8 cellular contexts compared by ENCODE assay signal in genomic region chr16:68079616-68080344, GRCh38. TPM values are rescaled to one million over a fixed set of nuclear protein-coding genes. Genes with fewer than 3 reads are reported as not detected.
A peak's percentile ranks its signal among the peaks of the same experiment; 100 is the strongest.
DNase-seq lines count a peak whose midpoint lies in the region; ATAC-seq and TF ChIP-seq lines count a peak whose summit lies in the region.

No MANE protein-coding gene starts in this region.

- H3K9me3 ChIP-seq in left ventricle myocardium inferior (replicated peaks) = no peaks in the 10 kb centered on the region

- no peaks in the 10 kb centered on the region for H3K27me3 ChIP-seq in left ventricle myocardium inferior (ENCODE audit: low read depth)

- intact Hi-C loops in left ventricle myocardium inferior (cut with micrococcal nuclease) = no loop called here

- H3K36me3 ChIP-seq in left ventricle myocardium inferior = peaks cover 8% of the 10 kb centered on the region

- H3K27ac ChIP-seq in left ventricle myocardium inferior (replicated peaks) = peak overlapping the region; percentile 97

- H3K4me1 Mint-ChIP-seq in activated T-cell treated with anti-CD3 and anti-CD28 coated beads, Interleukin-2, amount 50 U/mL, for 72 hours (ENCODE audit: low read depth) = peaks cover 86% of the 10 kb centered on the region
- peaks cover 15% of the 10 kb centered on the region for H3K4me1 Mint-ChIP-seq in glutamatergic neuron (ENCODE audit: low read depth, unreplicated experiment)

- peaks cover 10% of the 10 kb centered on the region in 2 donors for H3K36me3 Mint-ChIP-seq in activated T-cell treated with anti-CD3 and anti-CD28 coated beads, Interleukin-2, amount 50 U/mL, for 72 hours (ENCODE audit: insufficient read depth in 2 of 2)
- H3K36me3 Mint-ChIP-seq in glutamatergic neuron (ENCODE audit: unreplicated experiment) = no peaks in the 10 kb centered on the region

- TF ChIP-seq CTCF in left ventricle myocardium inferior (IDR thresholded peaks at IDR 0.05; ENCODE audit: borderline replicate concordance) (no peak), glutamatergic neuron (IDR thresholded peaks at IDR 0.05; ENCODE audit: partially characterized antibody, unreplicated experiment) (no peak)

- H3K27me3 Mint-ChIP-seq in activated T-cell treated with anti-CD3 and anti-CD28 coated beads, Interleukin-2, amount 50 U/mL, for 72 hours (ENCODE audit: low read depth) = no peaks in the 10 kb centered on the region
- peaks cover 8% of the 10 kb centered on the region for H3K27me3 Mint-ChIP-seq in glutamatergic neuron (ENCODE audit: unreplicated experiment)

- H3K4me3 Mint-ChIP-seq in activated T-cell treated with anti-CD3 and anti-CD28 coated beads, Interleukin-2, amount 50 U/mL, for 72 hours = peak overlapping the region; percentile 77 to 79
- no peak overlapping the region for H3K4me3 Mint-ChIP-seq in glutamatergic neuron (ENCODE audit: unreplicated experiment)

- H3K4me1 ChIP-seq in left ventricle myocardium inferior = peaks cover 66% of the 10 kb centered on the region

- H3K4me3 ChIP-seq in left ventricle myocardium inferior = peak overlapping the region; percentile 28

- H3K27ac Mint-ChIP-seq in activated T-cell treated with anti-CD3 and anti-CD28 coated beads, Interleukin-2, amount 50 U/mL, for 72 hours = peak overlapping the region; percentile 95
- no peak overlapping the region for H3K27ac Mint-ChIP-seq in glutamatergic neuron (ENCODE audit: unreplicated experiment)

- peak; percentile 95 for DNase-seq in NOMO-1 treated with dmso at 0.1 percent for 144 hours (lab: John Stamatoyannopoulos, UW; ENCODE audit: unreplicated experiment)
- DNase-seq in activated T-cell treated with anti-CD3 and anti-CD28 coated beads, Interleukin-2, amount 50 U/mL, for 72 hours = peak; percentile 83
- peak; percentile 83 for DNase-seq in left ventricle myocardium inferior
- peak; percentile 72 for DNase-seq in stimulated activated CD4-positive, alpha-beta T cell treated with anti-CD3 and anti-CD28 coated beads, Interleukin-1b, Interleukin-23, amount 100 ng/mL, for 48 hours
- DNase-seq in glutamatergic neuron = no peak
- no peak for DNase-seq in NCI-H2227 (lab: John Stamatoyannopoulos, UW; ENCODE audit: unreplicated experiment)
- no peak for DNase-seq in NCI-H510A (lab: John Stamatoyannopoulos, UW)

- peak; percentile 50 to 52 for ATAC-seq in activated T-cell treated with anti-CD3 and anti-CD28 coated beads, Interleukin-2, amount 50 U/mL, for 72 hours (replicated peaks in 1 of 2)
- no peak for ATAC-seq in GM18867 (IDR thresholded peaks at IDR 0.05; ENCODE audit: unreplicated experiment)

- H3K9me3 Mint-ChIP-seq in activated T-cell treated with anti-CD3 and anti-CD28 coated beads, Interleukin-2, amount 50 U/mL, for 72 hours = no peaks in the 10 kb centered on the region
- H3K9me3 Mint-ChIP-seq in glutamatergic neuron (ENCODE audit: unreplicated experiment) = peaks cover 6% of the 10 kb centered on the region

RNA-seq across cellular contexts. Expression of gene NFATC3, which starts 5.4 kb away (rescaled TPM):
- total RNA-seq in activated T-cell treated with anti-CD3 and anti-CD28 coated beads, Interleukin-2, amount 50 U/mL, for 72 hours = 10 to 100 TPM; 79.7 to 82.5 TPM
- total RNA-seq in left ventricle myocardium inferior (20.9 TPM), glutamatergic neuron (ENCODE audit: unreplicated experiment) (33.1 TPM)

RNA-seq across cellular contexts. Expression of gene DUS2, which starts 56.7 kb away (rescaled TPM):
- total RNA-seq in activated T-cell treated with anti-CD3 and anti-CD28 coated beads, Interleukin-2, amount 50 U/mL, for 72 hours = 10 to 100 TPM; 21.4 to 22.4 TPM
- 6.8 TPM for total RNA-seq in left ventricle myocardium inferior
- total RNA-seq in glutamatergic neuron (ENCODE audit: unreplicated experiment) = 21.0 TPM

RNA-seq across cellular contexts. Expression of gene DDX28, which starts 56.7 kb away (rescaled TPM):
- total RNA-seq in activated T-cell treated with anti-CD3 and anti-CD28 coated beads, Interleukin-2, amount 50 U/mL, for 72 hours = 10 to 100 TPM; 12.6 to 13.4 TPM
- total RNA-seq in left ventricle myocardium inferior (8.9 TPM), glutamatergic neuron (ENCODE audit: unreplicated experiment) (6.7 TPM)

Comparison
In these comparisons a context has a peak if more than half of its experiments do, and no peak if none do; other contexts are left out.
1. DNase-seq: peak in NOMO-1 treated with dmso at 0.1 percent for 144 hours (single experiment), activated T-cell treated with anti-CD3 and anti-CD28 coated beads, Interleukin-2, amount 50 U/mL, for 72 hours (2 of 2), left ventricle myocardium inferior (single experiment) and stimulated activated CD4-positive, alpha-beta T cell treated with anti-CD3 and anti-CD28 coated beads, Interleukin-1b, Interleukin-23, amount 100 ng/mL, for 48 hours (single experiment); none in glutamatergic neuron (single experiment), NCI-H2227 (single experiment) and NCI-H510A (single experiment).